Comparison of ENCODE assay signal across 1 cellular context in the genomic region with DNA sequence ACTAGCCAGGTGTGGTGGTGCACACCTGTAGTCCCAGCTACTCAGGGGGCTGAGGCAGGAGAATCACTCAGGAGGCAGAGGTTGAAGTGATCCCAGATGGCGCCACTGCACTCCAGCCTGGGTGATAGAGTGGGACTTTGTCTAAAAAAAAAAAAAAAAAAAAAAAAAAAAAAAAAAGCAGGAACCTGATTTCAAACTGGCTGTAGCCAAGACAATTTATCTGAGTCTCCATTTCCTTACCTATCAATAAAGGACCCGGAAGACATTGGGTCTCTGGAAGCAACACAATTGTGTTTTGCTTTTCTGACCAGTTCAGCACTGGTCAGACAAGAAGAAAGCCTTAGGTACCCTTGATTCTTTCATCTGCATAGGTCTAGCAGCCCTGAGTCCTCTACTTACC.
TF ChIP-seq lines count a peak whose summit lies in the region.

No MANE protein-coding gene starts in this region.

TF ChIP-seq in H1, 55 proteins besides CTCF, POLR2A, EP300 and RAD21:
- TF ChIP-seq GTF2F1 (IDR thresholded peaks at IDR 0.05; ENCODE audit: borderline replicate concordance, low read depth, low read length) (no peak), CHD1 (IDR thresholded peaks at IDR 0.05; ENCODE audit: low read depth, low read length) (no peak), TAF1 (IDR thresholded peaks at IDR 0.05; ENCODE audit: low read depth, low read length) (no peak), BACH1 (IDR thresholded peaks at IDR 0.05; ENCODE audit: low read length) (no peak), SAP30 (IDR thresholded peaks at IDR 0.05; ENCODE audit: insufficient read depth, insufficient replicate concordance, low read length) (no peak), JUN (IDR thresholded peaks at IDR 0.05; ENCODE audit: low read depth, low read length) (no peak), PHF8 (conservative IDR thresholded peaks at IDR 0.05; ENCODE audit: low read depth, low read length) (no peak), RXRA (IDR thresholded peaks at IDR 0.05; ENCODE audit: insufficient read depth, low read depth, low read length) (no peak)
